Comparison of ENCODE assay signal across 8 cellular contexts in genomic region chr3:47475029-47475569, GRCh38. TPM values are rescaled to one million over a fixed set of nuclear protein-coding genes. Genes with fewer than 3 reads are reported as not detected.
DNase-seq lines count a peak whose midpoint lies in the region; ATAC-seq, FAIRE-seq and TF ChIP-seq lines count a peak whose summit lies in the region.

No MANE protein-coding gene starts in this region.

- H3K4me3 ChIP-seq in BLaER1 (peak overlapping the region; percentile 96), gastroesophageal sphincter (peak overlapping the region; percentile 84 to 86), trophoblast cell (ENCODE audit: low read depth, low read length) (peak overlapping the region; percentile 82)

- peak overlapping the region; percentile 90 for H2AFZ ChIP-seq in trophoblast cell (ENCODE audit: insufficient read depth, low read length, poor library complexity)

- H3K36me3 Mint-ChIP-seq in activated CD4-positive, alpha-beta memory T cell treated with anti-CD3 and anti-CD28 coated beads for 36 hours = peaks cover 2% of the 10 kb centered on the region

- intact Hi-C loops in activated CD4-positive, alpha-beta memory T cell treated with anti-CD3 and anti-CD28 coated beads for 36 hours (cut with micrococcal nuclease) = loop anchor here (1.0 kb wide), 2 partner anchors 38 to 306 kb away; partner anchors contain the start of genes ELP6 and SMARCC1

- no peak overlapping the region for H2AK5ac ChIP-seq in trophoblast cell (ENCODE audit: low read length)

- CTCF ChIA-PET in activated CD4-positive, alpha-beta memory T cell treated with anti-CD3 and anti-CD28 coated beads for 36 hours (lab: Charles Lee) = interaction anchor here (0.8 to 4.9 kb wide), 7 partner anchors 10 to 350 kb away, joined by 3 to 144 read pairs (median 4); partner anchors contain the start of genes DHX30 and PTPN23

- H4K91ac ChIP-seq in trophoblast cell (ENCODE audit: low read depth, low read length) = peak overlapping the region; percentile 45

- POLR2A ChIA-PET in activated CD4-positive, alpha-beta memory T cell treated with anti-CD3 and anti-CD28 coated beads for 36 hours (lab: Charles Lee) = interaction anchor here (1.5 to 2.1 kb wide), 4 partner anchors 12 to 311 kb away, joined by 3 to 13 read pairs (median 7); partner anchors contain the start of genes PTPN23 and SETD2

- no peak for FAIRE-seq in GM12891 (lab: Jason Lieb, UNC)

- peaks cover 49% of the 10 kb centered on the region for H4K20me1 ChIP-seq in BLaER1

- H2BK12ac ChIP-seq in trophoblast cell (ENCODE audit: low read length) = no peak overlapping the region

- H3K4me1 ChIP-seq in BLaER1 = peaks cover 45% of the 10 kb centered on the region
- H3K4me1 ChIP-seq in gastroesophageal sphincter = peaks cover 0 to 41% (median 14%) of the 10 kb centered on the region in 3 donors
- H3K4me1 ChIP-seq in trophoblast cell (ENCODE audit: control insufficient read depth in 1 of 2, insufficient read depth in 2 of 2, low read length in 2 of 2) = peaks cover 0 to 5% of the 10 kb centered on the region in 2 experiments

- H3K36me3 ChIP-seq in BLaER1 (peaks cover 7% of the 10 kb centered on the region), gastroesophageal sphincter (no peaks in the 10 kb centered on the region), trophoblast cell (ENCODE audit: control insufficient read depth in 1 of 2, insufficient read depth in 2 of 2, low read length in 2 of 2) (peaks cover 0 to 2% of the 10 kb centered on the region in 2 experiments)

- peak overlapping the region; percentile 91 for H3K9ac ChIP-seq in BLaER1
- peak overlapping the region; percentile 75 for H3K9ac ChIP-seq in trophoblast cell (ENCODE audit: low read length)

- H3K27me3 ChIP-seq in BLaER1 (no peaks in the 10 kb centered on the region), gastroesophageal sphincter (no peaks in the 10 kb centered on the region), trophoblast cell (ENCODE audit: insufficient read depth, low read length) (no peaks in the 10 kb centered on the region)

- no peak overlapping the region for H2BK5ac ChIP-seq in trophoblast cell (ENCODE audit: low read depth, low read length, poor library complexity)

- H4K12ac ChIP-seq in trophoblast cell (ENCODE audit: low read depth, low read length) = no peak overlapping the region

- TF ChIP-seq CTCF in gastroesophageal sphincter (IDR thresholded peaks at IDR 0.05) = no peak

- H2BK120ac ChIP-seq in trophoblast cell (ENCODE audit: insufficient read depth, low read length, poor library complexity) = no peak overlapping the region

- H3K27me3 Mint-ChIP-seq in activated CD4-positive, alpha-beta memory T cell treated with anti-CD3 and anti-CD28 coated beads for 36 hours = no peaks in the 10 kb centered on the region

- no peak overlapping the region for H3K23ac ChIP-seq in trophoblast cell (ENCODE audit: low read length)

- whole genome bisulfite sequencing in gastroesophageal sphincter (ENCODE audit: low coverage in 1 of 2), 2 donors = 0% methylated on average over 1 to 9 of the region's 24 CpGs
- WGBS in trophoblast cell (ENCODE audit: extremely low coverage, insufficient coverage, insufficient read length) = no CpG with 5 or more reads among the region's 24 CpGs

- H3K79me2 ChIP-seq in trophoblast cell (ENCODE audit: control insufficient read depth, insufficient read depth, low read length, poor library complexity) = peaks cover 6% of the 10 kb centered on the region

- TF ChIP-seq POLR2A in gastroesophageal sphincter (IDR thresholded peaks at IDR 0.05) (no peak), GM12891 (IDR thresholded peaks at IDR 0.05; ENCODE audit: low read depth, low read length) (no peak), erythroblast (IDR thresholded peaks at IDR 0.05; ENCODE audit: low read length) (no peak)

- ATAC-seq in HG03097 (IDR thresholded peaks at IDR 0.05; ENCODE audit: low FRiP score, unreplicated experiment) (peak; percentile 5), gastroesophageal sphincter (no peak), GM21619 (IDR thresholded peaks at IDR 0.05; ENCODE audit: unreplicated experiment) (no peak)

- peak overlapping the region; percentile 96 for H3K4me2 ChIP-seq in BLaER1
- H3K4me2 ChIP-seq in trophoblast cell (ENCODE audit: low read length) = peak overlapping the region; percentile 95

- no peak for TF ChIP-seq EP300 in gastroesophageal sphincter (IDR thresholded peaks at IDR 0.05)

- peak overlapping the region; percentile 77 for H3K27ac Mint-ChIP-seq in activated CD4-positive, alpha-beta memory T cell treated with anti-CD3 and anti-CD28 coated beads for 36 hours

- peak overlapping the region; percentile 60 for H3K14ac ChIP-seq in trophoblast cell (ENCODE audit: low read length)

- H3K9me3 Mint-ChIP-seq in activated CD4-positive, alpha-beta memory T cell treated with anti-CD3 and anti-CD28 coated beads for 36 hours = no peaks in the 10 kb centered on the region

- H3K4me3 Mint-ChIP-seq in activated CD4-positive, alpha-beta memory T cell treated with anti-CD3 and anti-CD28 coated beads for 36 hours = peak overlapping the region; percentile 86

- peak overlapping the region; percentile 58 for H3K18ac ChIP-seq in trophoblast cell (ENCODE audit: low read length)

- peaks cover 12% of the 10 kb centered on the region for H3K9me3 ChIP-seq in BLaER1
- H3K9me3 ChIP-seq in gastroesophageal sphincter = no peaks in the 10 kb centered on the region
- H3K9me3 ChIP-seq in trophoblast cell (ENCODE audit: insufficient read depth, low read depth, low read length) = no peaks in the 10 kb centered on the region

- peak overlapping the region; percentile 87 for H3K27ac ChIP-seq in BLaER1
- peak overlapping the region; percentile 14 to 92 (median 86) for H3K27ac ChIP-seq in gastroesophageal sphincter
- peak overlapping the region; percentile 51 for H3K27ac ChIP-seq in trophoblast cell (ENCODE audit: low read depth, low read length)

- H3K79me1 ChIP-seq in trophoblast cell (ENCODE audit: low read length) = peaks cover 4% of the 10 kb centered on the region

- DNase-seq in activated CD4-positive, alpha-beta memory T cell treated with anti-CD3 and anti-CD28 coated beads for 36 hours = peak; percentile 27
- DNase-seq in trophoblast cell (no peak), GM12891 (ENCODE audit: insufficient read length, low spot score) (no peak), erythroblast (lab: John Stamatoyannopoulos, UW) (no peak)

- no peak overlapping the region for H3K4ac ChIP-seq in trophoblast cell (ENCODE audit: low read depth, low read length)

- H3K4me1 Mint-ChIP-seq in activated CD4-positive, alpha-beta memory T cell treated with anti-CD3 and anti-CD28 coated beads for 36 hours (ENCODE audit: low read depth) = peaks cover 36% of the 10 kb centered on the region

- H4K8ac ChIP-seq in trophoblast cell (ENCODE audit: low read depth, low read length) = peak overlapping the region; percentile 55

TF ChIP-seq in GM12891, 5 proteins besides CTCF, POLR2A, EP300 and RAD21:
- TF ChIP-seq POU2F2 (IDR thresholded peaks at IDR 0.05; ENCODE audit: low read depth, low read length) = no peak
TF ChIP-seq in GM12891: peak in this region for 0.

RNA-seq across cellular contexts. Expression of gene SCAP, which starts 0.6 kb away (rescaled TPM):
- total RNA-seq in activated CD4-positive, alpha-beta memory T cell treated with anti-CD3 and anti-CD28 coated beads for 36 hours = 10 to 100 TPM; 44.5 to 44.6 TPM
- 10 to 100 TPM; 58.8 to 93.5 (median 71.5) TPM for total RNA-seq in gastroesophageal sphincter
- 33.3 and 34.4 TPM in 2 replicates for polyA plus RNA-seq in trophoblast cell (2013)
- polyA plus RNA-seq in GM12891 (2012; ENCODE audit: low read depth, missing spikeins) = 16.6 TPM

RNA-seq across cellular contexts. Expression of gene ELP6, which starts 38.4 kb away (rescaled TPM):
- total RNA-seq in activated CD4-positive, alpha-beta memory T cell treated with anti-CD3 and anti-CD28 coated beads for 36 hours = 10 to 100 TPM; 32.7 to 32.8 TPM
- total RNA-seq in gastroesophageal sphincter = 10 to 100 TPM; 14.3 to 28.0 (median 20.4) TPM
- polyA plus RNA-seq in trophoblast cell (2013) = 17.1 and 18.9 TPM in 2 replicates
- 33.8 TPM for polyA plus RNA-seq in GM12891 (2012; ENCODE audit: low read depth, missing spikeins)
